24 cellular contexts compared by ENCODE assay signal in the genomic region with DNA sequence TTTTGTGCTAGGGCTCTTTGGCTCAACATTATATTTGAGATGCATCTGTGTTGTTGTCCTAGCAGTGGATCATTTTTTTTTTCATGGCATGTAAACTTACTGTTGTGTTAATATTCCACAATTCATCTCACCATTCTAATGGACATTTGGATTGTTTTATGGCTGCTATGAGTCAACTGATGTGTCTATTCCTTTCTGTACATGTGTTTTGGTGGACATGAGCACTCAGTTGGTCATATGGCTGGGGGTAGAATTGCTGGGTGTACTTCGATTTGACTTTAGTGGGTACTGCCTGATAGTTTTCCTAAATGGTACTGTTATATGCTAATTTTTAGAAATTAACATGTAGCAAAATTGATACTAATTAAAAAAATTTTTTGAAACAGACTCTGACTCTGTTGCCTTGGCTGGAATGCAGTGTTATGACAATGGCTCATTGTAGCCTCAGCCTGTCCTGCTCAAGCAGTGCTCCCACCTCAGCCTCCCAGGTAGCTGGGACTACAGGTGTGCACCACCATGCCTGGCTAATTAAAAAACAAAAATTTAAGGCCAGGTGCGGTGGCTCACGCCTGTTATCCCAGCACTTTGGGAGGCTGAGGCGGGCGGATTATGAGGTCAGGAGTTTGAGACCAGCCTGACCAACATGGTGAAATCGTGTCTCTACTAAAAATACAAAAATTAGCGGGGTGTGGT.
"Had no signal": no experiment of that assay in that cellular context is flagged by ENCODE, and none has a peak within 500 bp of the region (broad histone marks: within the 10 kb centered on the region; RNA-seq: fewer than 3 reads in every experiment).

No MANE protein-coding gene starts in this region.

- H3K36me3 ChIP-seq: cardiac muscle cell, esophagus muscularis mucosa, transverse colon, vagina had no signal

- H3K9me3 ChIP-seq: body of pancreas, esophagus muscularis mucosa, heart right ventricle, transverse colon, vagina had no signal

- H3K27ac Mint-ChIP-seq: activated naive CD4-positive, alpha-beta T cell treated with anti-CD3 and anti-CD28 coated beads for 36 hours; activated naive CD8-positive, alpha-beta T cell treated with anti-CD3 and anti-CD28 coated beads, Interleukin-2, amount 50 U/mL, for 24 hours; naive B cell; stimulated activated naive B cell treated with anti-CD40 and anti-IgM and Interleukin-4, amounts not matched to agents 10 μg/mL and 1 μg/mL and 100 μg/mL, for 72 hours; T-helper 2 cell treated with Interferon-gamma antibody and Interleukin-4, amounts not matched to agents 5 μg/mL and 100 μg/mL, for 36 hours had no signal

- DNase-seq: activated CD4-positive, alpha-beta T cell treated with anti-CD3 and anti-CD28 coated beads for 1 hour; activated CD4-positive, alpha-beta T cell treated with anti-CD3 and anti-CD28 coated beads, Interleukin-2, amount 50 U/mL, for 1 hour; activated effector memory CD4-positive, alpha-beta T cell treated with Interleukin-2 at 50 U/mL for 16 hours; activated naive CD4-positive, alpha-beta T cell treated with anti-CD3 and anti-CD28 coated beads for 36 hours; activated naive CD8-positive, alpha-beta T cell treated with anti-CD3 and anti-CD28 coated beads, Interleukin-2, amount 50 U/mL, for 24 hours; activated T-cell treated with anti-CD3 and anti-CD28 coated beads, Interleukin-2, amount 50 U/mL, for 4 hours; anterior cingulate cortex; body of pancreas; heart right ventricle; islet precursor cell; left colon; mesendoderm; naive B cell; nucleus accumbens; stimulated activated CD4-positive, alpha-beta T cell treated with anti-CD3 and anti-CD28 coated beads, Interleukin-15, amount 100 ng/mL, for 24 hours; stimulated activated naive B cell treated with anti-CD40 and anti-IgM and Interleukin-4, amounts not matched to agents 10 μg/mL and 1 μg/mL and 100 μg/mL, for 72 hours; transverse colon; WERI-Rb-1 had no signal

- H3K9me3 Mint-ChIP-seq: activated naive CD4-positive, alpha-beta T cell treated with anti-CD3 and anti-CD28 coated beads for 36 hours; activated naive CD8-positive, alpha-beta T cell treated with anti-CD3 and anti-CD28 coated beads, Interleukin-2, amount 50 U/mL, for 24 hours; activated T-cell treated with anti-CD3 and anti-CD28 coated beads, Interleukin-2, amount 50 U/mL, for 4 hours; naive B cell; T-helper 2 cell treated with Interferon-gamma antibody and Interleukin-4, amounts not matched to agents 5 μg/mL and 100 μg/mL, for 36 hours had no signal

- H3K27ac ChIP-seq: body of pancreas, cardiac muscle cell, esophagus muscularis mucosa, heart right ventricle, transverse colon, vagina, WERI-Rb-1 had no signal

- H3K4me3 ChIP-seq: body of pancreas, cardiac muscle cell, esophagus muscularis mucosa, heart right ventricle, smooth muscle cell, transverse colon, vagina had no signal

- H3K27me3 Mint-ChIP-seq: activated naive CD8-positive, alpha-beta T cell treated with anti-CD3 and anti-CD28 coated beads, Interleukin-2, amount 50 U/mL, for 24 hours; naive B cell; stimulated activated naive B cell treated with anti-CD40 and anti-IgM and Interleukin-4, amounts not matched to agents 10 μg/mL and 1 μg/mL and 100 μg/mL, for 72 hours had no signal

- H3K4me3 Mint-ChIP-seq: activated naive CD4-positive, alpha-beta T cell treated with anti-CD3 and anti-CD28 coated beads for 36 hours; activated naive CD8-positive, alpha-beta T cell treated with anti-CD3 and anti-CD28 coated beads, Interleukin-2, amount 50 U/mL, for 24 hours; activated T-cell treated with anti-CD3 and anti-CD28 coated beads, Interleukin-2, amount 50 U/mL, for 4 hours; stimulated activated naive B cell treated with anti-CD40 and anti-IgM and Interleukin-4, amounts not matched to agents 10 μg/mL and 1 μg/mL and 100 μg/mL, for 72 hours; T-helper 2 cell treated with Interferon-gamma antibody and Interleukin-4, amounts not matched to agents 5 μg/mL and 100 μg/mL, for 36 hours had no signal

- H3K36me3 Mint-ChIP-seq: naive B cell had no signal

- ATAC-seq: activated naive CD8-positive, alpha-beta T cell treated with anti-CD3 and anti-CD28 coated beads, Interleukin-2, amount 50 U/mL, for 24 hours; activated T-cell treated with anti-CD3 and anti-CD28 coated beads, Interleukin-2, amount 50 U/mL, for 4 hours; body of pancreas; heart right ventricle; left colon; sciatic nerve; stimulated activated naive B cell treated with anti-CD40 and anti-IgM and Interleukin-4, amounts not matched to agents 10 μg/mL and 1 μg/mL and 100 μg/mL, for 72 hours had no signal

- H3K27me3 ChIP-seq: body of pancreas, cardiac muscle cell, esophagus muscularis mucosa, heart right ventricle, transverse colon, vagina had no signal
